ENCODE assay signal across 8 cellular contexts in the genomic region with DNA sequence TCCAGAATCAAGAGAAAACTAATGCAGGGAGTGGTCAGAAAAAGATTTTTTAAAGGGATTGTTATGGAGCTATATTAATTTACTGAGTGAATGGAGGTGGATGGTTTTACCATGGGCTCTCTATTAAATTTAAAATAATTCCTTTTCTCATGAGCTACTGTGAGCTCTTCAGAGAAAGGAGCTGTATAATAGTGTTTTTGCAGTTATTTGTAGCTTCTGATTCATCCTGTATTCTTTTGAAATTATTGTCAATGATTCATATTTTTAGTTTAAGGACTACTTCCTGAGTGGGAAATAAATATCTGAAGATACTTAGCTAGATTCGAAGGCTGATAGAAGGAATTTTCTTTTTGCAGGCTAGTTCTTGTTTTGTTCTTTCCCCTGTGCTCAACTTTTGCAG. TPM values are rescaled to one million over a fixed set of nuclear protein-coding genes. Genes with fewer than 3 reads are reported as not detected.
A peak's percentile ranks its signal among the peaks of the same experiment; 100 is the strongest.
DNase-seq lines count a peak whose midpoint lies in the region; ATAC-seq and TF ChIP-seq lines count a peak whose summit lies in the region.
"Not testable (repeated sequence)": the region's sequence is repeated elsewhere in the genome, so short reads cannot be mapped to it uniquely, and the experiment has no call there.

No MANE protein-coding gene starts in this region.

- H3K9ac ChIP-seq in HUES48 (ENCODE audit: low read depth, low read length): not testable (repeated sequence)

- peaks cover 12% of the 10 kb centered on the region for H3K36me3 ChIP-seq in HUES48 (ENCODE audit: control insufficient read depth, insufficient read depth, low read length)
- H3K36me3 ChIP-seq in effector memory CD4-positive, alpha-beta T cell (ENCODE audit: control insufficient read depth, insufficient read depth, low read length): not testable (repeated sequence)

- not testable (repeated sequence) for DNase-seq in CD4-positive, alpha-beta T cell; T-cell; activated naive CD8-positive, alpha-beta T cell treated with anti-CD3 and anti-CD28 coated beads, Interleukin-2, amount 10 ng/mL, durations not matched to agents 7 days and 5 days; effector memory CD4-positive, alpha-beta T cell; natural killer cell treated with Interleukin-12 subunit alpha and Interleukin-12 subunit beta and Interleukin-15 and Interleukin-18, amount 100 ng/mL, for 72 hours (ENCODE audit: low spot score); stimulated activated naive CD8-positive, alpha-beta T cell treated with anti-CD3 and anti-CD28 coated beads, Interleukin-15, amount 100 ng/mL, for 72 hours
- DNase-seq in hepatic stellate cell (ENCODE audit: low spot score): peak; percentile 32

- H3K4me1 ChIP-seq in HUES48 (ENCODE audit: control insufficient read depth, insufficient read depth, low read length): not testable (repeated sequence)
- peaks cover 11% of the 10 kb centered on the region for H3K4me1 ChIP-seq in effector memory CD4-positive, alpha-beta T cell (ENCODE audit: control insufficient read depth, insufficient read depth, low read length, poor library complexity, severe bottlenecking)

- H3K4me1 Mint-ChIP-seq in CD4-positive, alpha-beta T cell (ENCODE audit: low read depth): peaks cover 44% of the 10 kb centered on the region
- peaks cover 35 to 54% (median 52%) of the 10 kb centered on the region in 3 donors for H3K4me1 Mint-ChIP-seq in T-cell
- H3K4me1 Mint-ChIP-seq in activated naive CD8-positive, alpha-beta T cell treated with anti-CD3 and anti-CD28 coated beads, Interleukin-2, amount 10 ng/mL, durations not matched to agents 7 days and 5 days: peaks cover 23% of the 10 kb centered on the region
- H3K4me1 Mint-ChIP-seq in natural killer cell treated with Interleukin-12 subunit alpha and Interleukin-12 subunit beta and Interleukin-15 and Interleukin-18, amount 100 ng/mL, for 72 hours (ENCODE audit: low read depth in 2 of 2): peaks cover 25% of the 10 kb centered on the region in 2 donors
- H3K4me1 Mint-ChIP-seq in stimulated activated naive CD8-positive, alpha-beta T cell treated with anti-CD3 and anti-CD28 coated beads, Interleukin-15, amount 100 ng/mL, for 72 hours: peaks cover 38% of the 10 kb centered on the region

- peak overlapping the region; percentile 94 for H3K27ac Mint-ChIP-seq in CD4-positive, alpha-beta T cell
- peak overlapping the region; percentile 92 to 93 for H3K27ac Mint-ChIP-seq in T-cell
- peak overlapping the region; percentile 92 for H3K27ac Mint-ChIP-seq in activated naive CD8-positive, alpha-beta T cell treated with anti-CD3 and anti-CD28 coated beads, Interleukin-2, amount 10 ng/mL, durations not matched to agents 7 days and 5 days
- peak overlapping the region; percentile 82 to 91 for H3K27ac Mint-ChIP-seq in natural killer cell treated with Interleukin-12 subunit alpha and Interleukin-12 subunit beta and Interleukin-15 and Interleukin-18, amount 100 ng/mL, for 72 hours
- peak overlapping the region; percentile 59 to 97 for H3K27ac Mint-ChIP-seq in stimulated activated naive CD8-positive, alpha-beta T cell treated with anti-CD3 and anti-CD28 coated beads, Interleukin-15, amount 100 ng/mL, for 72 hours

- peaks cover 54% of the 10 kb centered on the region for H3K36me3 Mint-ChIP-seq in CD4-positive, alpha-beta T cell (ENCODE audit: low read depth)
- H3K36me3 Mint-ChIP-seq in T-cell; natural killer cell treated with Interleukin-12 subunit alpha and Interleukin-12 subunit beta and Interleukin-15 and Interleukin-18, amount 100 ng/mL, for 72 hours: not testable (repeated sequence)
- H3K36me3 Mint-ChIP-seq in activated naive CD8-positive, alpha-beta T cell treated with anti-CD3 and anti-CD28 coated beads, Interleukin-2, amount 10 ng/mL, durations not matched to agents 7 days and 5 days: peaks cover 18% of the 10 kb centered on the region

- H3K27ac ChIP-seq in CD4-positive, alpha-beta T cell (ENCODE audit: low read depth, low read length); HUES48 (ENCODE audit: low read depth, low read length): not testable (repeated sequence)
- H3K27ac ChIP-seq in effector memory CD4-positive, alpha-beta T cell (ENCODE audit: insufficient read depth, low read length, poor library complexity, severe bottlenecking): peak overlapping the region; percentile 25

- H3K9me3 Mint-ChIP-seq in CD4-positive, alpha-beta T cell; T-cell; activated naive CD8-positive, alpha-beta T cell treated with anti-CD3 and anti-CD28 coated beads, Interleukin-2, amount 10 ng/mL, durations not matched to agents 7 days and 5 days; natural killer cell treated with Interleukin-12 subunit alpha and Interleukin-12 subunit beta and Interleukin-15 and Interleukin-18, amount 100 ng/mL, for 72 hours; stimulated activated naive CD8-positive, alpha-beta T cell treated with anti-CD3 and anti-CD28 coated beads, Interleukin-15, amount 100 ng/mL, for 72 hours: not testable (repeated sequence)

- H3K27me3 ChIP-seq in CD4-positive, alpha-beta T cell (ENCODE audit: control insufficient read depth, insufficient read depth, low read length); HUES48 (ENCODE audit: control insufficient read depth, insufficient read depth, low read length); effector memory CD4-positive, alpha-beta T cell (replicated peaks; ENCODE audit: control insufficient read depth, insufficient read depth, low read length, poor library complexity, severe bottlenecking): not testable (repeated sequence)

- POLR2A ChIA-PET in CD4-positive, alpha-beta T cell (lab: Charles Lee); T-cell (lab: Charles Lee); activated naive CD8-positive, alpha-beta T cell treated with anti-CD3 and anti-CD28 coated beads, Interleukin-2, amount 10 ng/mL, durations not matched to agents 7 days and 5 days (lab: Charles Lee): not testable (repeated sequence)

- TF ChIP-seq CTCF in CD4-positive, alpha-beta T cell (IDR thresholded peaks at IDR 0.05): not testable (repeated sequence)

- H3K4me3 Mint-ChIP-seq in CD4-positive, alpha-beta T cell: peak overlapping the region; percentile 91
- peak overlapping the region; percentile 84 to 88 (median 86) for H3K4me3 Mint-ChIP-seq in T-cell
- H3K4me3 Mint-ChIP-seq in activated naive CD8-positive, alpha-beta T cell treated with anti-CD3 and anti-CD28 coated beads, Interleukin-2, amount 10 ng/mL, durations not matched to agents 7 days and 5 days: peak overlapping the region; percentile 94
- peak overlapping the region; percentile 92 for H3K4me3 Mint-ChIP-seq in natural killer cell treated with Interleukin-12 subunit alpha and Interleukin-12 subunit beta and Interleukin-15 and Interleukin-18, amount 100 ng/mL, for 72 hours
- H3K4me3 Mint-ChIP-seq in stimulated activated naive CD8-positive, alpha-beta T cell treated with anti-CD3 and anti-CD28 coated beads, Interleukin-15, amount 100 ng/mL, for 72 hours: peak overlapping the region; percentile 85 to 87

- not testable (repeated sequence) for ATAC-seq in CD4-positive, alpha-beta T cell (ENCODE audit: poor library complexity); T-cell (replicated peaks in 1 of 4); activated naive CD8-positive, alpha-beta T cell treated with anti-CD3 and anti-CD28 coated beads, Interleukin-2, amount 10 ng/mL, durations not matched to agents 7 days and 5 days (ENCODE audit: low read depth); natural killer cell treated with Interleukin-12 subunit alpha and Interleukin-12 subunit beta and Interleukin-15 and Interleukin-18, amount 100 ng/mL, for 72 hours; stimulated activated naive CD8-positive, alpha-beta T cell treated with anti-CD3 and anti-CD28 coated beads, Interleukin-15, amount 100 ng/mL, for 72 hours

- not testable (repeated sequence) for H3K9me3 ChIP-seq in CD4-positive, alpha-beta T cell (ENCODE audit: control insufficient read depth, low read length); HUES48 (ENCODE audit: control insufficient read depth, insufficient read depth, low read length); effector memory CD4-positive, alpha-beta T cell (ENCODE audit: control insufficient read depth, low read length)

- intact Hi-C loops in CD4-positive, alpha-beta T cell (cut with DNase I, micrococcal nuclease): loop anchor here (5.0 to 10.0 kb wide), 2 partner anchors 56 to 188 kb away; partner anchors contain the start of genes METTL2B (in 1 of the 2) and RBM28 (in 1 of the 2)

- peak overlapping the region; percentile 78 for H3K4me3 ChIP-seq in HUES48 (ENCODE audit: low read depth, low read length)
- not testable (repeated sequence) for H3K4me3 ChIP-seq in effector memory CD4-positive, alpha-beta T cell (ENCODE audit: insufficient read depth, low read depth, low read length, poor library complexity, severe bottlenecking)

- CTCF ChIA-PET in CD4-positive, alpha-beta T cell (lab: Charles Lee): not testable (repeated sequence)
- CTCF ChIA-PET in T-cell (lab: Charles Lee): interaction anchor here in 1 of 2 donors (1.2 kb wide), 1 partner anchor 10 kb away, joined by 3 read pairs; no protein-coding TSS in a partner anchor

- H3K27me3 Mint-ChIP-seq in CD4-positive, alpha-beta T cell; T-cell; activated naive CD8-positive, alpha-beta T cell treated with anti-CD3 and anti-CD28 coated beads, Interleukin-2, amount 10 ng/mL, durations not matched to agents 7 days and 5 days; natural killer cell treated with Interleukin-12 subunit alpha and Interleukin-12 subunit beta and Interleukin-15 and Interleukin-18, amount 100 ng/mL, for 72 hours; stimulated activated naive CD8-positive, alpha-beta T cell treated with anti-CD3 and anti-CD28 coated beads, Interleukin-15, amount 100 ng/mL, for 72 hours: not testable (repeated sequence)

RNA-seq across cellular contexts. Expression of gene METTL2B, which starts 56.4 kb away (rescaled TPM):
- 1 to 10 TPM; 7.1 to 8.2 TPM for total RNA-seq in CD4-positive, alpha-beta T cell
- total RNA-seq in T-cell: 10 to 100 TPM; 17.7 to 29.9 (median 26.1) TPM
- total RNA-seq in activated naive CD8-positive, alpha-beta T cell treated with anti-CD3 and anti-CD28 coated beads, Interleukin-2, amount 10 ng/mL, durations not matched to agents 7 days and 5 days: 10 to 100 TPM; 26.7 to 27.8 TPM
- total RNA-seq in natural killer cell treated with Interleukin-12 subunit alpha and Interleukin-12 subunit beta and Interleukin-15 and Interleukin-18, amount 100 ng/mL, for 72 hours: 10 to 100 TPM; 35.7 to 48.2 TPM
